ENCODE assay signal across 9 cellular contexts in the genomic region with DNA sequence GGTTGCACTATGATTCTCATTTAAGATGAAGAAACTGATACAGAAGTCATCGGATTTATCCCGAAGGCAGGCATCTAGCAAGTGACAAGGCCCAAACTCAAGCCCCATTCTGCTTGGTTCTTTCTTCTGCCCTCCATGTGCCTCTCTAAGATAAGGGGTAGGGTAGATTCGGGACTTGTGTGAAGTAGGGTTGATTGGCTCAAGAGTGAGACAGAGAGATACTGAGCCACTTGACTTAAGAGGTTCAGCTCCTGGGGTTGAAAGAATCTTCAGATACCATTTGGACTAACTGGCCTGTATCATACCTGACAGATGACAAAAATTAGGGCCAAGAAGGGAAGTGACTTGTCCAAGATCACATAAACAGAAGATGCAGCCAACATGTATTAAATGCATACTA. TPM values are rescaled to one million over a fixed set of nuclear protein-coding genes. Genes with fewer than 3 reads are reported as not detected.
DNase-seq lines count a peak whose midpoint lies in the region; ATAC-seq, FAIRE-seq and TF ChIP-seq lines count a peak whose summit lies in the region.
"Had no signal": no experiment of that assay in that cellular context is flagged by ENCODE, and none has a peak within 500 bp of the region (broad histone marks: within the 10 kb centered on the region; RNA-seq: fewer than 3 reads in every experiment).

No MANE protein-coding gene starts in this region.

- H3K27ac ChIP-seq in heart left ventricle (peak overlapping the region in 7 of 12 donors; percentile 87 to 96 (median 92)), GM12878 (ENCODE audit: control insufficient read depth, insufficient read depth) (peak overlapping the region; percentile 87), uterus (peak overlapping the region in 1 of 2 donors; percentile 90)

- no peak for FAIRE-seq in GM12878 (lab: Jason Lieb, UNC)
- FAIRE-seq: islet of Langerhans had no signal

- H3K4me1 ChIP-seq in heart left ventricle (peaks cover 0 to 34% (median 20%) of the 10 kb centered on the region in 12 donors), GM12878 (ENCODE audit: control insufficient read depth, insufficient read depth, low read length) (peaks cover 7% of the 10 kb centered on the region; the same call in 1 of the 2 replicates), uterus (peaks cover 0 to 8% of the 10 kb centered on the region in 2 donors)

- 35 to 49% (median 39%) methylated on average over 3 of the region's 3 CpGs for WGBS in heart left ventricle, 4 donors
- WGBS in GM12878 (ENCODE audit: insufficient coverage, insufficient replicate concordance, low lambda C conversion rate, missing lambda C conversion rate): 1% methylated on average over 3 of the region's 3 CpGs

- no peaks in the 10 kb centered on the region for H3K27me3 Mint-ChIP-seq in memory B cell

- H3K27ac Mint-ChIP-seq in memory B cell: peak overlapping the region; percentile 99

- H3K4me2 ChIP-seq in GM12878 (ENCODE audit: control insufficient read depth, insufficient read depth): peak overlapping the region; percentile 38

- H3K9me3 ChIP-seq in heart left ventricle (no peaks in the 10 kb centered on the region), GM12878 (replicated peaks; ENCODE audit: control insufficient read depth, insufficient read depth, low read length) (no peaks in the 10 kb centered on the region), uterus (no peaks in the 10 kb centered on the region)

- intact Hi-C loops in heart left ventricle (cut with DNase I) (loop anchor here in 3 of 10 donors (5.0 to 10.0 kb wide), 2 partner anchors 33 to 215 kb away; a partner anchor contains a TSS), left ventricle myocardium superior (cut with micrococcal nuclease) (no loop called here), GM12878 (cut with micrococcal nuclease; ENCODE audit: unreplicated experiment) (no loop called here), uterus (cut with DNase I; ENCODE audit: low total_unique reads) (no loop called here)

- H3K27me3 ChIP-seq in heart left ventricle: no peaks in the 10 kb centered on the region
- H3K27me3 ChIP-seq in GM12878 (replicated peaks in 1 of 2; ENCODE audit: control insufficient read depth in 2 of 2, insufficient read depth in 2 of 2, low read length in 1 of 2): no peaks in the 10 kb centered on the region
- H3K27me3 ChIP-seq in uterus: no peaks in the 10 kb centered on the region

- ATAC-seq in heart left ventricle: no peak
- no peak for ATAC-seq in left ventricle myocardium superior
- ATAC-seq in GM12878: peak; percentile 3; the same call in 1 of the 3 replicates
- ATAC-seq in memory B cell (ENCODE audit: low read depth): no peak
- ATAC-seq in HG03045 (IDR thresholded peaks at IDR 0.05; ENCODE audit: unreplicated experiment): no peak

- TF ChIP-seq CTCF in heart left ventricle (IDR thresholded peaks at IDR 0.05) (no peak), GM12878 (IDR thresholded peaks at IDR 0.05 in 2 of 3, conservative IDR thresholded peaks at IDR 0.05 in 1 of 3; ENCODE audit: control insufficient read depth in 2 of 3, extremely low read depth in 1 of 3, insufficient read depth in 1 of 3, low read depth in 3 of 3, low read length in 3 of 3) (no peak), uterus (IDR thresholded peaks at IDR 0.05) (no peak)

- no TSS peak for BruUV-seq in GM12878 (replicated peaks; lab: Mats Ljungman, UMichigan)

- POLR2A ChIA-PET in GM12878 (lab: Charles Lee): interaction anchor here (1.0 to 1.5 kb wide), 3 partner anchors 12 to 67 kb away, joined by 4 to 9 read pairs (median 6); a partner anchor contains a TSS

- in situ Hi-C loops in GM12878 (cut with MboI): no loop called here

- H3K79me2 ChIP-seq in GM12878 (ENCODE audit: control insufficient read depth, insufficient read depth, low read length): peaks cover 25% of the 10 kb centered on the region

- H3K4me3 ChIP-seq in heart left ventricle (peak overlapping the region in 11 of 12 donors; percentile 74 to 99 (median 84)), GM12878 (peak overlapping the region; percentile 92), uterus (peak overlapping the region; percentile 80 to 99)

- H3K9me3 Mint-ChIP-seq in memory B cell: no peaks in the 10 kb centered on the region

- no peaks in the 10 kb centered on the region for H4K20me1 ChIP-seq in GM12878 (ENCODE audit: control insufficient read depth, insufficient read depth)

- TF ChIP-seq EP300 in GM12878 (IDR thresholded peaks at IDR 0.05; ENCODE audit: borderline replicate concordance in 1 of 2, control insufficient read depth in 1 of 2, low read depth in 2 of 2, low read length in 2 of 2): no peak

- H2AFZ ChIP-seq in GM12878 (ENCODE audit: control insufficient read depth, low read depth, low read length): no peak overlapping the region

- SMC1A ChIA-PET in GM12878 (lab: Charles Lee; ENCODE audit: uncharacterized antibody, unreplicated experiment): interaction anchor here (1.0 to 11.8 kb wide), 9 partner anchors 12 to 69 kb away, joined by 3 to 227 read pairs (median 4); no protein-coding TSS in a partner anchor

- no peak for TF ChIP-seq RAD21 in GM12878 (IDR thresholded peaks at IDR 0.05; ENCODE audit: insufficient read depth, low read depth, low read length)

- peaks cover 4% of the 10 kb centered on the region for H3K36me3 Mint-ChIP-seq in memory B cell

- TF ChIP-seq POLR2A in heart left ventricle (IDR thresholded peaks at IDR 0.05) (no peak), GM12878 (IDR thresholded peaks at IDR 0.05; ENCODE audit: low read depth, low read length) (no peak), uterus (IDR thresholded peaks at IDR 0.05) (no peak)

- DNase-seq in heart left ventricle (no peak), left ventricle myocardium superior (no peak), GM12878 (ENCODE audit: low read depth, low spot score) (no peak), memory B cell (ENCODE audit: low spot score in 2 of 2) (no peak), uterus (no peak), pons (ENCODE audit: low spot score) (no peak), foreskin melanocyte (no peak)

- H3K9ac ChIP-seq in GM12878 (ENCODE audit: control insufficient read depth, insufficient read depth, low read length): peak overlapping the region; percentile 93

- CTCF ChIA-PET in GM12878 (lab: Yijun Ruan, JAX): interaction anchor here (0.6 to 14.2 kb wide), 7 partner anchors 12 to 218 kb away, joined by 3 to 476 read pairs (median 7); a partner anchor contains a TSS

- H3K36me3 ChIP-seq in heart left ventricle (peaks cover 0 to 28% (median 19%) of the 10 kb centered on the region in 9 donors), GM12878 (ENCODE audit: control insufficient read depth in 2 of 2, insufficient read depth in 2 of 2, low read length in 1 of 2) (peaks cover under 1 to 11% of the 10 kb centered on the region in 2 experiments; a peak in 2 of 4 replicates), uterus (no peaks in the 10 kb centered on the region)

- H3K4me3 Mint-ChIP-seq in memory B cell: peak overlapping the region; percentile 94

- peaks cover 19% of the 10 kb centered on the region for H3K4me1 Mint-ChIP-seq in memory B cell

- RAD21 ChIA-PET in GM12878 (lab: Charles Lee; ENCODE audit: unreplicated experiment): interaction anchor here (0.8 to 3.1 kb wide), 3 partner anchors 19 to 67 kb away, joined by 3 to 17 read pairs (median 3); no protein-coding TSS in a partner anchor

TF ChIP-seq in GM12878, 131 proteins besides CTCF, POLR2A, EP300 and RAD21 (continues in another document):
- no peak for TF ChIP-seq RFX5 (IDR thresholded peaks at IDR 0.05; ENCODE audit: low read depth, low read length)
- TF ChIP-seq ZNF384 (IDR thresholded peaks at IDR 0.05; ENCODE audit: borderline replicate concordance, low read depth, low read length): no peak

RNA-seq across cellular contexts. Expression of a gene that starts 0.9 kb away (rescaled TPM):
- total RNA-seq in heart left ventricle (10 to 100 TPM in 3 of 9 donors, 1 to 10 TPM in 6; 5.4 to 16.2 (median 8.8) TPM), left ventricle myocardium superior (8.5 TPM), GM12878 (2014; rRNA removed) (27.5 and 31.1 TPM in 2 replicates), GM12878 (2014; rRNA removed; fragmentation: Illumina TruSeq; extraction: Trizol) (16.0 and 16.6 TPM in 2 replicates), GM12878 (2021) (40.3 and 41.3 TPM in 2 replicates), uterus (10 to 100 TPM; 13.1 to 38.2 (median 16.5) TPM)
- polyA plus RNA-seq in heart left ventricle (1 to 10 TPM; 5.0 to 9.3 TPM), GM12878 (2011; rRNA removed) (29.5 and 34.5 TPM in 2 replicates), GM12878 (2014; fragmentation: Illumina TruSeq; extraction: Trizol) (33.3 and 34.5 TPM in 2 replicates), GM12878 (2014; fragmentation: Nextera tagmentation; extraction: Ambion mirVana) (10 to 100 TPM; 24.7 to 29.0 TPM), GM12878 (2014; rRNA removed) (33.5 and 36.0 TPM in 2 replicates), GM12878 (2016; fragmentation: Nextera tagmentation; extraction: Ambion mirVana) (10 to 100 TPM; 73.8 to 75.1 TPM)
- total RNA-seq in GM12878 (2013; cell fraction: nucleolus; rRNA removed): 64.3 and 64.9 TPM in 2 replicates
- polyA plus RNA-seq in GM12878 (2011; ENCODE audit: low read depth): 8.9 TPM
- polyA plus RNA-seq in GM12878 (2011; cell fraction: cytosol; rRNA removed): 27.7 and 30.4 TPM in 2 replicates
- 15.8 and 24.1 TPM in 2 replicates for polyA plus RNA-seq in GM12878 (2011; cell fraction: nucleus; rRNA removed)
- 16.6 and 24.6 TPM in 2 replicates for polyA plus RNA-seq in GM12878 (2012)
- polyA minus RNA-seq in GM12878 (2011; rRNA and poly(A)+ RNA removed): 41.8 and 52.7 TPM in 2 replicates
- polyA minus RNA-seq in GM12878 (2011; cell fraction: cytosol; rRNA and poly(A)+ RNA removed): 11.5 and 13.1 TPM in 2 replicates
- 13.4 and 21.2 TPM in 2 replicates for polyA minus RNA-seq in GM12878 (2011; cell fraction: nucleus; rRNA and poly(A)+ RNA removed)

RNA-seq across cellular contexts. Expression of a gene that starts 31.7 kb away (rescaled TPM):
- total RNA-seq in heart left ventricle: 10 to 100 TPM in 6 of 9 donors, 1 to 10 TPM in 3; 5.3 to 44.5 (median 11.6) TPM
- polyA plus RNA-seq in heart left ventricle: 10 to 100 TPM in 1 of 2 donors, 1 to 10 TPM in 1; 7.8 to 13.4 TPM
- 13.2 TPM for total RNA-seq in left ventricle myocardium superior
- total RNA-seq in GM12878 (2013; cell fraction: nucleolus; rRNA removed): 13.2 and 14.9 TPM in 2 replicates
- 12.5 and 17.3 TPM in 2 replicates for total RNA-seq in GM12878 (2014; rRNA removed)
- total RNA-seq in GM12878 (2014; rRNA removed; fragmentation: Illumina TruSeq; extraction: Trizol): 28.0 TPM in 2 replicates
- total RNA-seq in GM12878 (2021): 78.3 and 81.7 TPM in 2 replicates
- polyA plus RNA-seq in GM12878 (2011; ENCODE audit: low read depth): 27.9 TPM
- 69.0 and 114 TPM in 2 replicates for polyA plus RNA-seq in GM12878 (2011; rRNA removed)
- polyA plus RNA-seq in GM12878 (2011; cell fraction: cytosol; rRNA removed): 110 and 139 TPM in 2 replicates
- 155 and 176 TPM in 2 replicates for polyA plus RNA-seq in GM12878 (2011; cell fraction: nucleus; rRNA removed)
- polyA plus RNA-seq in GM12878 (2012): 57.8 and 64.6 TPM in 2 replicates
- polyA plus RNA-seq in GM12878 (2014; fragmentation: Illumina TruSeq; extraction: Trizol): 79.1 and 90.0 TPM in 2 replicates
- polyA plus RNA-seq in GM12878 (2014; fragmentation: Nextera tagmentation; extraction: Ambion mirVana): 10 to 100 TPM; 13.2 to 22.1 TPM
- polyA plus RNA-seq in GM12878 (2014; rRNA removed): 85.7 and 90.7 TPM in 2 replicates
- polyA plus RNA-seq in GM12878 (2016; fragmentation: Nextera tagmentation; extraction: Ambion mirVana): 10 to 100 TPM; 10.0 to 56.8 TPM
- 123 and 129 TPM in 2 replicates for polyA minus RNA-seq in GM12878 (2011; rRNA and poly(A)+ RNA removed)
- polyA minus RNA-seq in GM12878 (2011; cell fraction: cytosol; rRNA and poly(A)+ RNA removed): 34.2 and 36.8 TPM in 2 replicates
- polyA minus RNA-seq in GM12878 (2011; cell fraction: nucleus; rRNA and poly(A)+ RNA removed): 40.1 and 59.2 TPM in 2 replicates
- total RNA-seq in uterus: 10 to 100 TPM in 2 of 4 donors, 1 to 10 TPM in 1, under 1 TPM in 1; under 0.01 to 16.8 (median 12.6) TPM
